1 cellular context compared by ENCODE assay signal in the genomic region with DNA sequence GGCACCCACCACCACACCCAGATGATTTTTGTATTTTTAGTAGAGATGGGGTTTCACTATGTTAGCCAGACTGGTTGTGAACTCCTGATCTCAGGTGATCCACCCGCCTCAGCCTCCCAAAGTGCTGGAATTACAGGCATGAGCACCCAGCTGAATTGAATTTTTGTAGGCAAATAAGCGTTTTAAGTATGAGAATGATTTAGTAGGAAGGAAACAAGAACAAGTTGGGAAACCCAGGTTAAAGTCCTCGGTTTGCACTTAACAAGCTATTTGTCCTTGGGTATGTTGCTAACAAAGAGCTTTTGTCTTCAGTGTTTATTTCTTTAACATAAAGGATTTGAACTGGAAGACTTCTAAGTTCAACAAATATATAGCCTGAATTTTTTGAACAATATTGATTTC.
A peak's percentile ranks its signal among the peaks of the same experiment; 100 is the strongest.
TF ChIP-seq lines count a peak whose summit lies in the region.

No MANE protein-coding gene starts in this region.

TF ChIP-seq in HepG2, 621 proteins besides CTCF, POLR2A, EP300 and RAD21 (continued from another document and continues in another):
- TF ChIP-seq, protein P1, sequence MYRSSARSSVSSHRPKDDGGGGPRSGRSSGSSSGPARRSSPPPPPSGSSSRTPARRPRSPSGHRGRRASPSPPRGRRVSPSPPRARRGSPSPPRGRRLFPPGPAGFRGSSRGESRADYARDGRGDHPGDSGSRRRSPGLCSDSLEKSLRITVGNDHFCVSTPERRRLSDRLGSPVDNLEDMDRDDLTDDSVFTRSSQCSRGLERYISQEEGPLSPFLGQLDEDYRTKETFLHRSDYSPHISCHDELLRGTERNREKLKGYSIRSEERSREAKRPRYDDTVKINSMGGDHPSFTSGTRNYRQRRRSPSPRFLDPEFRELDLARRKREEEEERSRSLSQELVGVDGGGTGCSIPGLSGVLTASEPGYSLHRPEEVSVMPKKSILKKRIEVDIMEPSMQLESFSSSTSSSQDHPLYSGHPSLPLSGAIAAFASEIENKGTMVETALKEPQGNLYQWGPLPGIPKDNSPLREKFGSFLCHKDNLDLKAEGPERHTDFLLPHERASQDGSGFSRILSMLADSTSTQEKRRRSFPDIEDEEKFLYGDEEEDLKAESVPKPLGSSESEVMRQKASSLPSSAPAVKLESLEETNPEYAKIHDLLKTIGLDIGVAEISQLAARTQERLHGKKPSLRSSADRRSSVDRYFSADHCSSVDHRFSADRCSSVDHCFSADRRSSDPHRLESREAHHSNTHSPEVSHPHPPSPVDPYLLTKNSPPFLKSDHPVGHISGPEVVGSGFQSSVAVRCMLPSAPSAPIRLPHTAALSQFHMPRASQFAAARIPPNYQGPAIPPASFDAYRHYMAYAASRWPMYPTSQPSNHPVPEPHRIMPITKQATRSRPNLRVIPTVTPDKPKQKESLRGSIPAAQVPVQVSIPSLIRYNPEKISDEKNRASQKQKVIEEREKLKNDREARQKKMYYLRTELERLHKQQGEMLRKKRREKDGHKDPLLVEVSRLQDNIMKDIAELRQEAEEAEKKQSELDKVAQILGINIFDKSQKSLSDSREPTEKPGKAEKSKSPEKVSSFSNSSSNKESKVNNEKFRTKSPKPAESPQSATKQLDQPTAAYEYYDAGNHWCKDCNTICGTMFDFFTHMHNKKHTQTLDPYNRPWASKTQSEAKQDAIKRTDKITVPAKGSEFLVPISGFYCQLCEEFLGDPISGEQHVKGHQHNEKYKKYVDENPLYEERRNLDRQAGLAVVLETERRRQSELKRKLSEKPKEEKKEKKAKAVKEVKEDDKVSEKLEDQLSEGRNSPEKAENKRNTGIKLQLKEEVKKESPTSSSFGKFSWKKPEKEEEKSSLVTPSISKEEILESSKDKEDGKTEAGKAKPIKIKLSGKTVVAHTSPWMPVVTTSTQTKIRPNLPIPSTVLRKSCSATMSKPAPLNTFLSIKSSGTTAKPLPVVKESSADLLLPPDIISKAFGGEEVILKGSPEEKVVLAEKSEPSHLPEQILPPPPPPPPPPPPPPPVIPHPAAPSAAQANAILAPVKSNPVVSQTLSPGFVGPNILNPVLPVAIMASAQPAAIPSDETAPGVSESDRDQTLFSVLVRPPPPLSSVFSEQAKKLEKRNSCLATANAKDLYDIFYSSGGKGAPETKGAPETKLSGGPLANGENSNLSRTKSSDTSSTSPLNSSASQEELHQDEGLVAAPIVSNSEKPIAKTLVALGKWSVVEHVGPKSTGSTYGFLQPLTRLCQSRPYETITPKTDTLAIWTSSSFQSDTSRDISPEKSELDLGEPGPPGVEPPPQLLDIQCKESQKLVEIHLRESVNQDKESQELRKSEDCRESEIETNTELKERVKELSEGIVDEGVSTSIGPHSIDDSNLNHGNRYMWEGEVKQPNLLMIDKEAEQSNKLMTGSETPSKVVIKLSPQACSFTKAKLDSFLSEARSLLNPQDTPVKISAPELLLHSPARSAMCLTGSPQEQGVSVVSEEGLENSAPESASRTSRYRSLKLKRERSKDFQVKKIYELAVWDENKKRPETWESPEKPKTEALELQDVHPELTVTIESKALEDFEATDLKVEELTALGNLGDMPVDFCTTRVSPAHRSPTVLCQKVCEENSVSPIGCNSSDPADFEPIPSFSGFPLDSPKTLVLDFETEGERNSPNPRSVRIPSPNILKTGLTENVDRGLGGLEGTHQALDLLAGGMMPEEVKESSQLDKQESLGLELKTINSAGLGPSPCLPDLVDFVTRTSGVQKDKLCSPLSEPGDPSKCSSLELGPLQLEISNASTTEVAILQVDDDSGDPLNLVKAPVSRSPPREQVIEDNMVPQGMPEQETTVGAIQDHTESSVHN (CRISPR knock-in tag; IDR thresholded peaks at IDR 0.05): no peak
- TF ChIP-seq ZSCAN29 (CRISPR knock-in tag; conservative IDR thresholded peaks at IDR 0.05) (peak; percentile 94), HOXA3 (CRISPR knock-in tag; IDR thresholded peaks at IDR 0.05) (0 out of 2 replicates have a peak, but pooled peaks have one; percentile 21), SYNCRIP (IDR thresholded peaks at IDR 0.05; ENCODE audit: insufficient read depth, low read depth, low read length) (no peak), DPF2 (CRISPR knock-in tag; IDR thresholded peaks at IDR 0.05; ENCODE audit: borderline replicate concordance, low read depth) (peak; percentile 73), RFXANK (CRISPR knock-in tag; IDR thresholded peaks at IDR 0.05) (no peak), ZEB1 (IDR thresholded peaks at IDR 0.05; ENCODE audit: insufficient replicate concordance, low read depth) (no peak), TARDBP (CRISPR knock-in tag; IDR thresholded peaks at IDR 0.05) (0 out of 2 replicates have a peak, but pooled peaks have one; percentile 29), SP5 (CRISPR knock-in tag; IDR thresholded peaks at IDR 0.05; ENCODE audit: borderline replicate concordance, low read depth) (0 out of 2 replicates have a peak, but pooled peaks have one; percentile 27), PRMT3 (CRISPR knock-in tag; IDR thresholded peaks at IDR 0.05; ENCODE audit: borderline replicate concordance, low read depth) (no peak), ZSCAN12 (CRISPR knock-in tag; IDR thresholded peaks at IDR 0.05) (no peak), NR2F6 (IDR thresholded peaks at IDR 0.05) (peak; percentile 61), NR2F6 (CRISPR knock-in tag; IDR thresholded peaks at IDR 0.05) (no peak), SNAI1 (CRISPR knock-in tag; IDR thresholded peaks at IDR 0.05; ENCODE audit: borderline replicate concordance) (no peak), ZFP37 (CRISPR knock-in tag; IDR thresholded peaks at IDR 0.05; ENCODE audit: borderline replicate concordance) (no peak), MIER2 (CRISPR knock-in tag; IDR thresholded peaks at IDR 0.05) (no peak), MED1 (CRISPR knock-in tag; IDR thresholded peaks at IDR 0.05) (peak; percentile 63), ZNF563 (CRISPR knock-in tag; IDR thresholded peaks at IDR 0.05) (no peak), ZNF12 (CRISPR knock-in tag; IDR thresholded peaks at IDR 0.05) (peak; percentile 88), HHEX (CRISPR knock-in tag; IDR thresholded peaks at IDR 0.05) (no peak), ZKSCAN5 (CRISPR knock-in tag; IDR thresholded peaks at IDR 0.05) (no peak), BCL6 (CRISPR knock-in tag; IDR thresholded peaks at IDR 0.05) (peak; percentile 86), ZNF570 (CRISPR knock-in tag; IDR thresholded peaks at IDR 0.05; ENCODE audit: borderline replicate concordance) (no peak), JDP2 (CRISPR knock-in tag; IDR thresholded peaks at IDR 0.05; ENCODE audit: borderline replicate concordance) (no peak), DR1 (CRISPR knock-in tag; IDR thresholded peaks at IDR 0.05) (no peak), NKX3-1 (CRISPR knock-in tag; IDR thresholded peaks at IDR 0.05) (no peak), ETV5 (CRISPR knock-in tag; IDR thresholded peaks at IDR 0.05; ENCODE audit: borderline replicate concordance) (peak; percentile 54; the same call in 1 of the 2 replicates), ETV6 (CRISPR knock-in tag; conservative IDR thresholded peaks at IDR 0.05) (no peak), ZNF138 (CRISPR knock-in tag; IDR thresholded peaks at IDR 0.05; ENCODE audit: low read depth) (no peak), NCOA2 (CRISPR knock-in tag; IDR thresholded peaks at IDR 0.05) (peak; percentile 91), FOXM1 (CRISPR knock-in tag; IDR thresholded peaks at IDR 0.05) (no peak), FOXC1 (CRISPR knock-in tag; IDR thresholded peaks at IDR 0.05; ENCODE audit: borderline replicate concordance) (no peak), ZNF773 (CRISPR knock-in tag; IDR thresholded peaks at IDR 0.05; ENCODE audit: borderline replicate concordance) (no peak), SALL2 (CRISPR knock-in tag; IDR thresholded peaks at IDR 0.05) (no peak)
- TF ChIP-seq, protein P2, sequence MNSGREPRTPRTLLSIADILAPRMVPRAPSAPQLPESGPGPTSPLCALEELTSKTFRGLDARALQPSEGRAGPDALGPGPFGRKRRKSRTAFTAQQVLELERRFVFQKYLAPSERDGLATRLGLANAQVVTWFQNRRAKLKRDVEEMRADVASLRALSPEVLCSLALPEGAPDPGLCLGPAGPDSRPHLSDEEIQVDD (CRISPR knock-in tag; IDR thresholded peaks at IDR 0.05; ENCODE audit: borderline replicate concordance): no peak
- TF ChIP-seq, protein P3, sequence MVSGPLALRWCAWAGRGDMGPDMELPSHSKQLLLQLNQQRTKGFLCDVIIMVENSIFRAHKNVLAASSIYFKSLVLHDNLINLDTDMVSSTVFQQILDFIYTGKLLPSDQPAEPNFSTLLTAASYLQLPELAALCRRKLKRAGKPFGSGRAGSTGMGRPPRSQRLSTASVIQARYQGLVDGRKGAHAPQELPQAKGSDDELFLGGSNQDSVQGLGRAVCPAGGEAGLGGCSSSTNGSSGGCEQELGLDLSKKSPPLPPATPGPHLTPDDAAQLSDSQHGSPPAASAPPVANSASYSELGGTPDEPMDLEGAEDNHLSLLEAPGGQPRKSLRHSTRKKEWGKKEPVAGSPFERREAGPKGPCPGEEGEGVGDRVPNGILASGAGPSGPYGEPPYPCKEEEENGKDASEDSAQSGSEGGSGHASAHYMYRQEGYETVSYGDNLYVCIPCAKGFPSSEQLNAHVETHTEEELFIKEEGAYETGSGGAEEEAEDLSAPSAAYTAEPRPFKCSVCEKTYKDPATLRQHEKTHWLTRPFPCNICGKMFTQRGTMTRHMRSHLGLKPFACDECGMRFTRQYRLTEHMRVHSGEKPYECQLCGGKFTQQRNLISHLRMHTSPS (CRISPR knock-in tag; IDR thresholded peaks at IDR 0.05; ENCODE audit: low read depth): no peak
- TF ChIP-seq, protein P4, sequence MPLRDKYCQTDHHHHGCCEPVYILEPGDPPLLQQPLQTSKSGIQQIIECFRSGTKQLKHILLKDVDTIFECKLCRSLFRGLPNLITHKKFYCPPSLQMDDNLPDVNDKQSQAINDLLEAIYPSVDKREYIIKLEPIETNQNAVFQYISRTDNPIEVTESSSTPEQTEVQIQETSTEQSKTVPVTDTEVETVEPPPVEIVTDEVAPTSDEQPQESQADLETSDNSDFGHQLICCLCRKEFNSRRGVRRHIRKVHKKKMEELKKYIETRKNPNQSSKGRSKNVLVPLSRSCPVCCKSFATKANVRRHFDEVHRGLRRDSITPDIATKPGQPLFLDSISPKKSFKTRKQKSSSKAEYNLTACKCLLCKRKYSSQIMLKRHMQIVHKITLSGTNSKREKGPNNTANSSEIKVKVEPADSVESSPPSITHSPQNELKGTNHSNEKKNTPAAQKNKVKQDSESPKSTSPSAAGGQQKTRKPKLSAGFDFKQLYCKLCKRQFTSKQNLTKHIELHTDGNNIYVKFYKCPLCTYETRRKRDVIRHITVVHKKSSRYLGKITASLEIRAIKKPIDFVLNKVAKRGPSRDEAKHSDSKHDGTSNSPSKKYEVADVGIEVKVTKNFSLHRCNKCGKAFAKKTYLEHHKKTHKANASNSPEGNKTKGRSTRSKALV (CRISPR knock-in tag; IDR thresholded peaks at IDR 0.05): no peak
- TF ChIP-seq, protein P5, sequence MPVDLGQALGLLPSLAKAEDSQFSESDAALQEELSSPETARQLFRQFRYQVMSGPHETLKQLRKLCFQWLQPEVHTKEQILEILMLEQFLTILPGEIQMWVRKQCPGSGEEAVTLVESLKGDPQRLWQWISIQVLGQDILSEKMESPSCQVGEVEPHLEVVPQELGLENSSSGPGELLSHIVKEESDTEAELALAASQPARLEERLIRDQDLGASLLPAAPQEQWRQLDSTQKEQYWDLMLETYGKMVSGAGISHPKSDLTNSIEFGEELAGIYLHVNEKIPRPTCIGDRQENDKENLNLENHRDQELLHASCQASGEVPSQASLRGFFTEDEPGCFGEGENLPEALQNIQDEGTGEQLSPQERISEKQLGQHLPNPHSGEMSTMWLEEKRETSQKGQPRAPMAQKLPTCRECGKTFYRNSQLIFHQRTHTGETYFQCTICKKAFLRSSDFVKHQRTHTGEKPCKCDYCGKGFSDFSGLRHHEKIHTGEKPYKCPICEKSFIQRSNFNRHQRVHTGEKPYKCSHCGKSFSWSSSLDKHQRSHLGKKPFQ (CRISPR knock-in tag; IDR thresholded peaks at IDR 0.05; ENCODE audit: insufficient replicate concordance): no peak
- TF ChIP-seq, protein P6, sequence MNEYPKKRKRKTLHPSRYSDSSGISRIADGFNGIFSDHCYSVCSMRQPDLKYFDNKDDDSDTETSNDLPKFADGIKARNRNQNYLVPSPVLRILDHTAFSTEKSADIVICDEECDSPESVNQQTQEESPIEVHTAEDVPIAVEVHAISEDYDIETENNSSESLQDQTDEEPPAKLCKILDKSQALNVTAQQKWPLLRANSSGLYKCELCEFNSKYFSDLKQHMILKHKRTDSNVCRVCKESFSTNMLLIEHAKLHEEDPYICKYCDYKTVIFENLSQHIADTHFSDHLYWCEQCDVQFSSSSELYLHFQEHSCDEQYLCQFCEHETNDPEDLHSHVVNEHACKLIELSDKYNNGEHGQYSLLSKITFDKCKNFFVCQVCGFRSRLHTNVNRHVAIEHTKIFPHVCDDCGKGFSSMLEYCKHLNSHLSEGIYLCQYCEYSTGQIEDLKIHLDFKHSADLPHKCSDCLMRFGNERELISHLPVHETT (CRISPR knock-in tag; conservative IDR thresholded peaks at IDR 0.05): no peak
- TF ChIP-seq, protein P7, sequence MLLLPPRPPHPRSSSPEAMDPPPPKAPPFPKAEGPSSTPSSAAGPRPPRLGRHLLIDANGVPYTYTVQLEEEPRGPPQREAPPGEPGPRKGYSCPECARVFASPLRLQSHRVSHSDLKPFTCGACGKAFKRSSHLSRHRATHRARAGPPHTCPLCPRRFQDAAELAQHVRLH (CRISPR knock-in tag; IDR thresholded peaks at IDR 0.05; ENCODE audit: borderline replicate concordance, low read depth): 0 out of 2 replicates have a peak, but pooled peaks have one; percentile 6
- TF ChIP-seq, protein P8, sequence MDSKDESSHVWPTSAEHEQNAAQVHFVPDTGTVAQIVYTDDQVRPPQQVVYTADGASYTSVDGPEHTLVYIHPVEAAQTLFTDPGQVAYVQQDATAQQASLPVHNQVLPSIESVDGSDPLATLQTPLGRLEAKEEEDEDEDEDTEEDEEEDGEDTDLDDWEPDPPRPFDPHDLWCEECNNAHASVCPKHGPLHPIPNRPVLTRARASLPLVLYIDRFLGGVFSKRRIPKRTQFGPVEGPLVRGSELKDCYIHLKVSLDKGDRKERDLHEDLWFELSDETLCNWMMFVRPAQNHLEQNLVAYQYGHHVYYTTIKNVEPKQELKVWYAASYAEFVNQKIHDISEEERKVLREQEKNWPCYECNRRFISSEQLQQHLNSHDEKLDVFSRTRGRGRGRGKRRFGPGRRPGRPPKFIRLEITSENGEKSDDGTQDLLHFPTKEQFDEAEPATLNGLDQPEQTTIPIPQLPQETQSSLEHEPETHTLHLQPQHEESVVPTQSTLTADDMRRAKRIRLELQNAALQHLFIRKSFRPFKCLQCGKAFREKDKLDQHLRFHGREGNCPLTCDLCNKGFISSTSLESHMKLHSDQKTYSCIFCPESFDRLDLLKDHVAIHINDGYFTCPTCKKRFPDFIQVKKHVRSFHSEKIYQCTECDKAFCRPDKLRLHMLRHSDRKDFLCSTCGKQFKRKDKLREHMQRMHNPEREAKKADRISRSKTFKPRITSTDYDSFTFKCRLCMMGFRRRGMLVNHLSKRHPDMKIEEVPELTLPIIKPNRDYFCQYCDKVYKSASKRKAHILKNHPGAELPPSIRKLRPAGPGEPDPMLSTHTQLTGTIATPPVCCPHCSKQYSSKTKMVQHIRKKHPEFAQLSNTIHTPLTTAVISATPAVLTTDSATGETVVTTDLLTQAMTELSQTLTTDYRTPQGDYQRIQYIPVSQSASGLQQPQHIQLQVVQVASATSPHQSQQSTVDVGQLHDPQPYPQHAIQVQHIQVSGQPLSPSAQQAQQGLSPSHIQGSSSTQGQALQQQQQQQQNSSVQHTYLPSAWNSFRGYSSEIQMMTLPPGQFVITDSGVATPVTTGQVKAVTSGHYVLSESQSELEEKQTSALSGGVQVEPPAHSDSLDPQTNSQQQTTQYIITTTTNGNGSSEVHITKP (CRISPR knock-in tag; IDR thresholded peaks at IDR 0.05; ENCODE audit: low read depth): no peak
